ENCODE assay signal across 11 cellular contexts in genomic region chr1:54326577-54327385, GRCh38.
DNase-seq lines count a peak whose midpoint lies in the region; ATAC-seq and TF ChIP-seq lines count a peak whose summit lies in the region.
"Had no signal": no experiment of that assay in that cellular context is flagged by ENCODE, and none has a peak within 500 bp of the region (broad histone marks: within the 10 kb centered on the region; RNA-seq: fewer than 3 reads in every experiment).

No MANE protein-coding gene starts in this region.

- H3K27me3 ChIP-seq in Caco-2 (replicated peaks; ENCODE audit: control insufficient read depth, insufficient read depth, low read length): no peaks in the 10 kb centered on the region
- H3K27me3 ChIP-seq in Peyer's patch: no peaks in the 10 kb centered on the region
- H3K27me3 ChIP-seq in gastroesophageal sphincter: no peaks in the 10 kb centered on the region
- no peaks in the 10 kb centered on the region for H3K27me3 ChIP-seq in psoas muscle (ENCODE audit: insufficient read depth in 3 of 3, low read length in 2 of 3)

- DNase-seq in Caco-2: no peak
- no peak for DNase-seq in Peyer's patch
- no peak for DNase-seq in psoas muscle
- no peak for DNase-seq in GOT3 (lab: John Stamatoyannopoulos, UW)
- no peak for DNase-seq in NCI-H2227 treated with DMSO at 0.1 percent for 48 hours (lab: John Stamatoyannopoulos, UW)
- no peak for DNase-seq in left lobe of liver (ENCODE audit: low spot score)
- DNase-seq: activated CD4-positive, alpha-beta T cell treated with anti-CD3 and anti-CD28 coated beads for 36 hours; aorta; PC-3 had no signal

- CTCF ChIA-PET in Caco-2 (lab: Charles Lee): interaction anchor here (0.6 kb wide), 1 partner anchor 162 kb away, joined by 3 read pairs; no protein-coding TSS in a partner anchor

- no peak overlapping the region for H3K4me3 ChIP-seq in Caco-2 (ENCODE audit: low read depth, low read length)
- no peak overlapping the region for H3K4me3 ChIP-seq in Peyer's patch
- no peak overlapping the region for H3K4me3 ChIP-seq in gastroesophageal sphincter
- H3K4me3 ChIP-seq in psoas muscle: no peak overlapping the region

- TF ChIP-seq CTCF in Caco-2 (IDR thresholded peaks at IDR 0.05; ENCODE audit: insufficient read depth in 1 of 2, low read depth in 1 of 2, low read length in 1 of 2, severe bottlenecking in 1 of 2, unreplicated experiment in 1 of 2) (no peak), Peyer's patch (IDR thresholded peaks at IDR 0.05) (no peak), gastroesophageal sphincter (IDR thresholded peaks at IDR 0.05) (no peak), psoas muscle (IDR thresholded peaks at IDR 0.05) (no peak)

- peak overlapping the region; percentile 53 to 74 (median 66) for H3K27ac ChIP-seq in Peyer's patch
- H3K27ac ChIP-seq in gastroesophageal sphincter: peak overlapping the region; percentile 69 to 89 (median 82)
- peak overlapping the region; percentile 74 for H3K27ac ChIP-seq in psoas muscle

- no peak for ATAC-seq in gastroesophageal sphincter
- ATAC-seq in psoas muscle: no peak
- no peak for ATAC-seq in left lobe of liver
- ATAC-seq in HG03457 (IDR thresholded peaks at IDR 0.05; ENCODE audit: unreplicated experiment): no peak
- ATAC-seq: activated CD4-positive, alpha-beta T cell treated with anti-CD3 and anti-CD28 coated beads for 36 hours; PC-3 had no signal

- no peaks in the 10 kb centered on the region for H3K27me3 Mint-ChIP-seq in Caco-2 (ENCODE audit: insufficient read depth, unreplicated experiment)
- H3K27me3 Mint-ChIP-seq: activated CD4-positive, alpha-beta T cell treated with anti-CD3 and anti-CD28 coated beads for 36 hours had no signal

- H3K9me3 Mint-ChIP-seq in Caco-2 (ENCODE audit: unreplicated experiment): no peaks in the 10 kb centered on the region

- H3K36me3 ChIP-seq in Caco-2 (ENCODE audit: control insufficient read depth, insufficient read depth, low read length): no peaks in the 10 kb centered on the region
- no peaks in the 10 kb centered on the region for H3K36me3 ChIP-seq in Peyer's patch
- H3K36me3 ChIP-seq in gastroesophageal sphincter: no peaks in the 10 kb centered on the region
- no peaks in the 10 kb centered on the region for H3K36me3 ChIP-seq in psoas muscle (ENCODE audit: insufficient read depth in 1 of 2, low read depth in 1 of 2)

- TF ChIP-seq EP300 in gastroesophageal sphincter (IDR thresholded peaks at IDR 0.05): no peak

- TF ChIP-seq POLR2A in Peyer's patch (IDR thresholded peaks at IDR 0.05): no peak
- TF ChIP-seq POLR2A in gastroesophageal sphincter (IDR thresholded peaks at IDR 0.05): no peak

- H3K4me1 ChIP-seq in Caco-2 (peaks cover 17% of the 10 kb centered on the region), Peyer's patch (peaks cover 0 to 66% (median 5%) of the 10 kb centered on the region in 4 donors), gastroesophageal sphincter (peaks cover 15 to 100% (median 85%) of the 10 kb centered on the region in 3 donors), psoas muscle (peaks cover 88% of the 10 kb centered on the region)

- BruUV-seq in Caco-2 (replicated peaks; lab: Mats Ljungman, UMichigan): no TSS peak

- H3K4me1 Mint-ChIP-seq in Caco-2 (ENCODE audit: low read depth, unreplicated experiment): peaks cover 18% of the 10 kb centered on the region

- peak overlapping the region; percentile 56 for H3K27ac Mint-ChIP-seq in Caco-2 (ENCODE audit: unreplicated experiment)
- H3K27ac Mint-ChIP-seq: activated CD4-positive, alpha-beta T cell treated with anti-CD3 and anti-CD28 coated beads for 36 hours had no signal

- 4 to 24% methylated on average over 2 to 6 of the region's 11 CpGs for WGBS in gastroesophageal sphincter (ENCODE audit: low coverage in 1 of 2), 2 donors
- 41 to 60% (median 42%) methylated on average over 11 of the region's 11 CpGs for WGBS in psoas muscle, 3 donors

- no peak overlapping the region for H3K4me3 Mint-ChIP-seq in Caco-2 (ENCODE audit: unreplicated experiment)
- H3K4me3 Mint-ChIP-seq: activated CD4-positive, alpha-beta T cell treated with anti-CD3 and anti-CD28 coated beads for 36 hours had no signal

- no peaks in the 10 kb centered on the region for H3K9me3 ChIP-seq in Caco-2
- no peaks in the 10 kb centered on the region for H3K9me3 ChIP-seq in Peyer's patch
- no peaks in the 10 kb centered on the region for H3K9me3 ChIP-seq in gastroesophageal sphincter
- no peaks in the 10 kb centered on the region for H3K9me3 ChIP-seq in psoas muscle

- intact Hi-C loops in Caco-2 (cut with micrococcal nuclease; ENCODE audit: unreplicated experiment): no loop called here
- intact Hi-C loops in psoas muscle (cut with DNase I): no loop called here

- H3K36me3 Mint-ChIP-seq in Caco-2 (ENCODE audit: insufficient read depth, unreplicated experiment): no peaks in the 10 kb centered on the region

- POLR2A ChIA-PET in Caco-2 (lab: Charles Lee): interaction anchor here (0.5 kb wide), 1 partner anchor 14 kb away, joined by 7 read pairs; no protein-coding TSS in a partner anchor
